Comparison of ENCODE assay signal across 14 cellular contexts in genomic region chr1:210908257-210908656, GRCh38.
"Had no signal": no experiment of that assay in that cellular context is flagged by ENCODE, and none has a peak within 500 bp of the region (broad histone marks: within the 10 kb centered on the region; RNA-seq: fewer than 3 reads in every experiment).

No MANE protein-coding gene starts in this region.

- H3K36me3 ChIP-seq: breast epithelium, heart left ventricle, tibial artery, uterus had no signal

- H3K9me3 ChIP-seq: breast epithelium, heart left ventricle, tibial artery, uterus had no signal

- H3K36me3 Mint-ChIP-seq: activated naive CD8-positive, alpha-beta T cell treated with anti-CD3 and anti-CD28 coated beads for 36 hours; naive B cell; stimulated activated memory B cell treated with anti-CD40 and anti-IgM and Interleukin-4, amounts not matched to agents 10 μg/mL and 1 μg/mL and 100 μg/mL, for 72 hours had no signal

- H3K4me3 ChIP-seq: breast epithelium, heart left ventricle, lung, smooth muscle cell, tibial artery, uterus had no signal

- H3K4me3 Mint-ChIP-seq: activated CD4-positive, alpha-beta memory T cell treated with anti-CD3 and anti-CD28 coated beads, Interleukin-2, amount 10 ng/mL, durations not matched to agents 7 days and 5 days; activated naive CD8-positive, alpha-beta T cell treated with anti-CD3 and anti-CD28 coated beads for 36 hours; naive B cell; stimulated activated memory B cell treated with anti-CD40 and anti-IgM and Interleukin-4, amounts not matched to agents 10 μg/mL and 1 μg/mL and 100 μg/mL, for 72 hours had no signal

- DNase-seq: activated CD4-positive, alpha-beta memory T cell treated with anti-CD3 and anti-CD28 coated beads, Interleukin-2, amount 10 ng/mL, durations not matched to agents 7 days and 5 days; activated gamma-delta T cell treated with Interleukin-2 at 50 U/mL for 16 hours; activated naive CD8-positive, alpha-beta T cell treated with anti-CD3 and anti-CD28 coated beads for 36 hours; activated T-cell treated with anti-CD3 and anti-CD28 coated beads, Interleukin-2, amount 50 U/mL, for 48 hours; foreskin melanocyte; heart left ventricle; left colon; naive B cell; tibial artery; uterus had no signal

- H3K27ac ChIP-seq: breast epithelium, heart left ventricle, tibial artery, uterus had no signal

- H3K4me1 ChIP-seq: breast epithelium, tibial artery, uterus had no signal

- H3K4me1 Mint-ChIP-seq: activated CD4-positive, alpha-beta memory T cell treated with anti-CD3 and anti-CD28 coated beads, Interleukin-2, amount 10 ng/mL, durations not matched to agents 7 days and 5 days; activated naive CD8-positive, alpha-beta T cell treated with anti-CD3 and anti-CD28 coated beads for 36 hours; naive B cell had no signal

- H3K4me2 ChIP-seq: smooth muscle cell had no signal

- H3K9me3 Mint-ChIP-seq: activated CD4-positive, alpha-beta memory T cell treated with anti-CD3 and anti-CD28 coated beads, Interleukin-2, amount 10 ng/mL, durations not matched to agents 7 days and 5 days; activated naive CD8-positive, alpha-beta T cell treated with anti-CD3 and anti-CD28 coated beads for 36 hours; naive B cell; stimulated activated memory B cell treated with anti-CD40 and anti-IgM and Interleukin-4, amounts not matched to agents 10 μg/mL and 1 μg/mL and 100 μg/mL, for 72 hours had no signal

- H3K27ac Mint-ChIP-seq: activated CD4-positive, alpha-beta memory T cell treated with anti-CD3 and anti-CD28 coated beads, Interleukin-2, amount 10 ng/mL, durations not matched to agents 7 days and 5 days; activated naive CD8-positive, alpha-beta T cell treated with anti-CD3 and anti-CD28 coated beads for 36 hours; stimulated activated memory B cell treated with anti-CD40 and anti-IgM and Interleukin-4, amounts not matched to agents 10 μg/mL and 1 μg/mL and 100 μg/mL, for 72 hours had no signal

- ATAC-seq: heart left ventricle; left colon; stimulated activated memory B cell treated with anti-CD40 and anti-IgM and Interleukin-4, amounts not matched to agents 10 μg/mL and 1 μg/mL and 100 μg/mL, for 72 hours had no signal

- H3K27me3 ChIP-seq: breast epithelium, uterus had no signal
